22 cellular contexts compared by ENCODE assay signal in genomic region chr15:37165420-37165819, GRCh38.
"Had no signal": no experiment of that assay in that cellular context is flagged by ENCODE, and none has a peak within 500 bp of the region (broad histone marks: within the 10 kb centered on the region; RNA-seq: fewer than 3 reads in every experiment).

No MANE protein-coding gene starts in this region.

- ATAC-seq: HepG2, Panc1, PC-3 had no signal

- H3K27me3 ChIP-seq: MG63 had no signal

- H3K9me3 ChIP-seq: MG63, SK-N-SH had no signal

- DNase-seq: IMR-90; Karpas-422; KG1; MG63; NCI-H1092; NCI-H1436; NCI-H187; NCI-H2029; NCI-H2081 treated with DMSO at 0.1 percent for 48 hours; NCI-H2171; NCI-H226; NCI-H446; NCI-H510A; NCI-H524 treated with DMSO at 0.1 percent for 48 hours; NCI-H69; NCI-H774; NK-92 treated with Interleukin-12 subunit alpha and Interleukin-12 subunit beta, amount 100 ng/mL, for 24 hours; PC-3; SHP77; SK-N-SH had no signal

- H3K36me3 ChIP-seq: MG63 had no signal

- H3K4me3 ChIP-seq: MG63 had no signal
